ENCODE assay signal across 8 cellular contexts in the genomic region with DNA sequence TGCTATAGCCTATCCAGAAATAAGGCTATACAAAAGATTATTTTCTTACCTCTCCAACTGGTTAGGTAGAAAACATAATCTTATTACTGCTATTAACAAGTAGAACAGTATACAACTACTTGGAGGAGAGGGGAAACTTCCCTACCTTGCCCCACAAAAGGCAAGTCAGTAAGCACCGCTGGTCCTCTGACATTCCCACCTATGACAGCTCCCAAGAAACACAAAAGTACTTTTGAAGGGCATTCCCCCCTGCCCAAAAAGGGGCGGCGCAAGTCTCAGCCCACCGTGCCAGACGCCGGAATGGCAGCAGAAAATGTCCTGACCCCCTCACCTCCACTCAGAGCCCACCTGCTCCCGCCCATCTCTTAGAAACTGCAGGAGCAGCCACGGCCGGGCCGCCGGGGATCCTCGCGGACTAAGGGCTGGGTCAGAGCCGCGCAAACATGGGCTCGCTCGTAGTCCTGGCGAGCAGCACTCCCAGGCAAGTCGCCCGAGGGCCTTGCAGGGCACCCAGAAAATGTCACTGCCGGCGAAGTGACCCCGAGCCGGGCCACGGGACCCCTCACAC. TPM values are rescaled to one million over a fixed set of nuclear protein-coding genes. Genes with fewer than 3 reads are reported as not detected.
DNase-seq lines count a peak whose midpoint lies in the region; ATAC-seq, FAIRE-seq and TF ChIP-seq lines count a peak whose summit lies in the region.

No MANE protein-coding gene starts in this region.

- H3K27ac ChIP-seq in KOPT-K1 (ENCODE audit: low read depth, low read length, poor library complexity, severe bottlenecking) (peak overlapping the region; percentile 70), brain microvascular endothelial cell (peak overlapping the region; percentile 37), kidney (ENCODE audit: low read depth in 2 of 2, low read length in 2 of 2) (peak overlapping the region; percentile 11 to 68), stomach (peak overlapping the region; percentile 67 to 91 (median 85))

- intact Hi-C loops in kidney (cut with DNase I) (no loop called here), stomach (cut with DNase I; ENCODE audit: low total_unique reads) (no loop called here)

- no peaks in the 10 kb centered on the region for H3K9me3 ChIP-seq in KOPT-K1 (ENCODE audit: insufficient read depth, low read length, poor library complexity, severe bottlenecking)
- no peaks in the 10 kb centered on the region for H3K9me3 ChIP-seq in kidney (ENCODE audit: control insufficient read depth in 1 of 2, low read length in 2 of 2)
- H3K9me3 ChIP-seq in stomach: no peaks in the 10 kb centered on the region

- TF ChIP-seq POLR2A in stomach (IDR thresholded peaks at IDR 0.05): no peak

- WGBS in stomach, 5 donors: 0 to 1% (median 0%) methylated on average over 6 to 25 of the region's 25 CpGs

- peak; percentile 20 for DNase-seq in DMS79 (lab: John Stamatoyannopoulos, UW)
- no peak for DNase-seq in DMS79 treated with DMSO at 0.1 percent for 48 hours (lab: John Stamatoyannopoulos, UW)
- no peak for DNase-seq in brain microvascular endothelial cell
- peak; percentile 81 for DNase-seq in kidney
- peak; percentile 27 for DNase-seq in stomach
- DNase-seq in AML-193 (lab: John Stamatoyannopoulos, UW): no peak

- no peak for FAIRE-seq in kidney (lab: Jason Lieb, UNC)

- H3K9ac ChIP-seq in kidney (ENCODE audit: low read length in 2 of 2): peak overlapping the region; percentile 61 to 77

- H3K27me3 ChIP-seq in brain microvascular endothelial cell (replicated peaks): no peaks in the 10 kb centered on the region
- H3K27me3 ChIP-seq in stomach: no peaks in the 10 kb centered on the region

- TF ChIP-seq EP300 in stomach (IDR thresholded peaks at IDR 0.05): no peak

- H3K36me3 ChIP-seq in KOPT-K1 (ENCODE audit: insufficient read depth, low read length) (peaks cover 20% of the 10 kb centered on the region), brain microvascular endothelial cell (replicated peaks) (no peaks in the 10 kb centered on the region), kidney (ENCODE audit: control insufficient read depth in 1 of 2, insufficient read depth in 2 of 2, low read length in 2 of 2) (no peaks in the 10 kb centered on the region), stomach (peaks cover 0 to 13% (median 8%) of the 10 kb centered on the region in 4 donors)

- TF ChIP-seq CTCF in brain microvascular endothelial cell (IDR thresholded peaks at IDR 0.05; ENCODE audit: low read depth, low read length, missing control alignments): no peak
- no peak for TF ChIP-seq CTCF in kidney (IDR thresholded peaks at IDR 0.05; ENCODE audit: borderline replicate concordance, extremely low read depth, insufficient read depth)
- TF ChIP-seq CTCF in stomach (IDR thresholded peaks at IDR 0.05): no peak

- H3K4me1 ChIP-seq in kidney (ENCODE audit: control insufficient read depth in 1 of 2, insufficient read depth in 1 of 2, low read depth in 1 of 2, low read length in 2 of 2) (peaks cover 0 to 5% of the 10 kb centered on the region in 2 donors), stomach (peaks cover 14 to 50% (median 34%) of the 10 kb centered on the region in 4 donors)

- peak; percentile 42 for ATAC-seq in GM21723 (IDR thresholded peaks at IDR 0.05; ENCODE audit: unreplicated experiment)

- in situ Hi-C loops in brain microvascular endothelial cell (cut with HindIII; ENCODE audit: low pct_ligation_motif_present, low sequenced_read_pairs): no loop called here

- H3K4me3 ChIP-seq in brain microvascular endothelial cell (ENCODE audit: low read depth, low read length): peak overlapping the region; percentile 97
- peak overlapping the region; percentile 80 to 82 for H3K4me3 ChIP-seq in kidney (ENCODE audit: low read length in 2 of 2)
- peak overlapping the region; percentile 66 to 99 (median 96) for H3K4me3 ChIP-seq in stomach

RNA-seq across cellular contexts. Expression of gene SUCLA2, which starts 0.4 kb away (rescaled TPM):
- 50.7 TPM for total RNA-seq in kidney
- polyA plus RNA-seq in kidney (ENCODE audit: insufficient read depth, low read depth, low replicate concordance): 70.4 TPM
- total RNA-seq in stomach: 10 to 100 TPM in 4 of 5 donors, 1 to 10 TPM in 1; 8.1 to 77.3 (median 32.1) TPM
- polyA plus RNA-seq in stomach: 10 to 100 TPM; 24.4 to 41.1 (median 34.9) TPM

RNA-seq across cellular contexts. Expression of gene NUDT15, which starts 36.9 kb away (rescaled TPM):
- total RNA-seq in kidney: 11.9 TPM
- polyA plus RNA-seq in kidney (ENCODE audit: insufficient read depth, low read depth, low replicate concordance): 19.7 TPM
- 10 to 100 TPM in 2 of 5 donors, 1 to 10 TPM in 1, under 1 TPM in 1, not detected in 1; 0.89 to 18.0 (median 13.4) TPM for total RNA-seq in stomach
- polyA plus RNA-seq in stomach: 10 to 100 TPM; 11.5 to 22.5 (median 20.2) TPM

Comparison
In these comparisons a context has a peak if more than half of its experiments do, and no peak if none do; other contexts are left out.
1. DNase-seq: peak in DMS79 (single experiment), kidney (single experiment) and stomach (single experiment); none in DMS79 treated with DMSO at 0.1 percent for 48 hours (single experiment), brain microvascular endothelial cell (single experiment) and AML-193 (0 of 2).
2. Peak in every context shown above with its lines, with median percentiles within 50 percentile points of each other: H3K27ac ChIP-seq and H3K4me3 ChIP-seq.